ENCODE assay signal across 8 cellular contexts in the genomic region with DNA sequence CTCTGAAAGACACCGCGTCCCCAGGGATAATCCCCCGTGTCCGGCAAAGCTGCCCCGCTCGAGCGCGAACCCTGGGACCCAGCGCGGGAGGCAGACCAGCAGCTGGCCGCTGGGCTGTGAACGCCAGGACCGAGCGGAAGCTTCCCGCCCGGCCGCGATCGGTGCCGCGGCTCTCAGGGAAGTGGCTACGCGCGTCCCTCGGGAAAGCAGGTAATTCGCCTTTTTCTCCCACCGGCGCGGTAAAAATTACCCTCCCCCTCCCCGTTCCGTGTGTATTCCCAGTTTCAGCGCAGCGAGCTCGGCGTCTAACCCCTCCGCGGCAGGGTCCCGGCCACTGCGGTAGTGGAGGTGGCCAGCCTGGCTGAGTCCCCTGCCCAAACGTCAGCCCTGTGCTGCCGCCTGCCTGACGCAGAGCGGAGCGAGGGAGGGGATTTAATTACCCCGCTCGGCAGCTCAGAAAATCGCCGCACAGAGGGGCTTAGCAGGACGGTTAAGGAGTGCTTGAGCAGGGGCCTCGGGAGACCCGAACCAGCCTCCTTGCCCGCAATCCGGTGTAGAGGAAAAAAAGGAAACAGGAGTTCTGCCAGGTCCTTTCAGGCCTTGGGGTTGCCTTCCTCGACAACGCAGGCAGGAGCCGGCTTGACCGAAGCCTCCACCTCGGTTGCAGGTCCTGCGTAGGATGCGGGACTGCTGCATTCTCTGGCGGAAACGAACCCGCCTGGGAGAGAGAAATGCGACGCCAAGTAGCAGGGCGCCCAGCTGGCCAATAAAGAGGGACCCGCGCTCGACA. TPM values are rescaled to one million over a fixed set of nuclear protein-coding genes. Genes with fewer than 3 reads are reported as not detected.
A peak's percentile ranks its signal among the peaks of the same experiment; 100 is the strongest.
DNase-seq lines count a peak whose midpoint lies in the region; ATAC-seq, FAIRE-seq and TF ChIP-seq lines count a peak whose summit lies in the region.

No MANE protein-coding gene starts in this region.

- H4K20me1 ChIP-seq in smooth muscle cell (ENCODE audit: low read depth) = peaks cover 60% of the 10 kb centered on the region

- intact Hi-C loops in adrenal gland (cut with DNase I) = loop anchor here (10.0 kb wide), 1 partner anchor 115 kb away; no protein-coding TSS in a partner anchor

- no peak for DNase-seq in D721Med (ENCODE audit: insufficient read length, low spot score)
- peak; percentile 37 for DNase-seq in MG63
- DNase-seq in adrenal gland = peak in 1 of 7 donors; percentile 67
- DNase-seq in smooth muscle cell (lab: John Stamatoyannopoulos, UW; ENCODE audit: unreplicated experiment) = no peak
- no peak for DNase-seq in NCI-H446 treated with DMSO at 0.1 percent for 48 hours (lab: John Stamatoyannopoulos, UW)
- no peak for DNase-seq in stimulated activated CD4-positive, alpha-beta T cell treated with anti-CD3 and anti-CD28 coated beads, Interleukin-2, amount 100 ng/mL, for 24 hours

- TF ChIP-seq CTCF in D721Med (IDR thresholded peaks at IDR 0.05; ENCODE audit: insufficient read depth, missing control alignments) = peak; percentile 1
- no peak for TF ChIP-seq CTCF in adrenal gland (IDR thresholded peaks at IDR 0.05)
- TF ChIP-seq CTCF in smooth muscle cell (IDR thresholded peaks at IDR 0.05; ENCODE audit: borderline replicate concordance, insufficient read depth, poor library complexity, severe bottlenecking) = no peak

- FAIRE-seq in D721Med (lab: Jason Lieb, UNC) = no peak

- 3 to 4% (median 4%) methylated on average over 19 to 69 of the region's 69 CpGs for WGBS in adrenal gland, 4 donors
- 1% methylated on average over 69 of the region's 69 CpGs for WGBS in smooth muscle cell (ENCODE audit: low lambda C conversion rate)

- H3K9ac ChIP-seq in smooth muscle cell (ENCODE audit: low read depth) = peak overlapping the region; percentile 87

- no peaks in the 10 kb centered on the region; the same call in 1 of the 2 replicates for H3K9me3 ChIP-seq in MG63
- H3K9me3 ChIP-seq in adrenal gland (replicated peaks in 1 of 3) = no peaks in the 10 kb centered on the region
- H3K9me3 ChIP-seq in iPS-18c (ENCODE audit: control insufficient read depth, insufficient read depth, low read length) = peaks cover 2% of the 10 kb centered on the region
- H3K9me3 ChIP-seq in smooth muscle cell (replicated peaks; ENCODE audit: low read depth) = no peaks in the 10 kb centered on the region

- H3K4me3 ChIP-seq in MG63 = peak overlapping the region; percentile 13
- peak overlapping the region in 2 of 4 donors; percentile 18 to 56 for H3K4me3 ChIP-seq in adrenal gland
- peak overlapping the region; percentile 50 for H3K4me3 ChIP-seq in iPS-18c (ENCODE audit: insufficient read depth, low read depth, low read length)
- H3K4me3 ChIP-seq in smooth muscle cell = peak overlapping the region; percentile 79

- no peak for ATAC-seq in HG03354 (IDR thresholded peaks at IDR 0.05; ENCODE audit: poor library complexity, severe bottlenecking, unreplicated experiment)

- peaks cover 9% of the 10 kb centered on the region for H3K79me2 ChIP-seq in smooth muscle cell (ENCODE audit: low read depth)

- H3K4me2 ChIP-seq in smooth muscle cell = peak overlapping the region; percentile 97

- peak overlapping the region; percentile 99 for H2AFZ ChIP-seq in smooth muscle cell (ENCODE audit: low read depth)

- no peak for TF ChIP-seq POLR2A in adrenal gland (IDR thresholded peaks at IDR 0.05)

- H3K27ac ChIP-seq in adrenal gland (peak overlapping the region in 3 of 5 donors; percentile 26 to 83 (median 80)), smooth muscle cell (ENCODE audit: low read depth) (no peak overlapping the region)

- no peaks in the 10 kb centered on the region for H3K36me3 ChIP-seq in MG63
- H3K36me3 ChIP-seq in adrenal gland (replicated peaks in 1 of 2) = no peaks in the 10 kb centered on the region
- H3K36me3 ChIP-seq in smooth muscle cell (ENCODE audit: low read depth) = no peaks in the 10 kb centered on the region

- no peaks in the 10 kb centered on the region for H3F3A ChIP-seq in smooth muscle cell (ENCODE audit: low read depth)

- H3K27me3 ChIP-seq in MG63 (peaks cover 79% of the 10 kb centered on the region), adrenal gland (peaks cover 85% of the 10 kb centered on the region), smooth muscle cell (ENCODE audit: low read depth) (peaks cover 56% of the 10 kb centered on the region)

- H3K4me1 ChIP-seq in adrenal gland (replicated peaks in 1 of 2) (peaks cover 34 to 41% of the 10 kb centered on the region in 2 donors), smooth muscle cell (ENCODE audit: low read depth) (peaks cover 47% of the 10 kb centered on the region)

RNA-seq across cellular contexts. Expression of a gene that starts 2.9 kb away (rescaled TPM):
- 0.27 and 2.6 TPM in 2 replicates for total RNA-seq in MG63 (2014; rRNA removed; shearing (Covaris generic); ENCODE audit: low replicate concordance)
- total RNA-seq in adrenal gland = 10 to 100 TPM in 3 of 8 donors, 1 to 10 TPM in 5; 4.6 to 28.1 (median 7.4) TPM
- 10 to 100 TPM in 2 of 3 donors, 1 to 10 TPM in 1; 3.4 to 37.5 (median 11.2) TPM for polyA plus RNA-seq in adrenal gland
- 3.2 and 5.8 TPM in 2 replicates for total RNA-seq in smooth muscle cell
- polyA plus RNA-seq in smooth muscle cell = 6.8 and 10.4 TPM in 2 replicates

RNA-seq across cellular contexts. Expression of a gene that starts 23.4 kb away (rescaled TPM):
- total RNA-seq in MG63 (2014; rRNA removed; shearing (Covaris generic); ENCODE audit: low replicate concordance) = not detected in 2 replicates
- not detected for total RNA-seq in adrenal gland
- not detected for polyA plus RNA-seq in adrenal gland
- total RNA-seq in smooth muscle cell = not detected in 2 replicates
- not detected in 2 replicates for polyA plus RNA-seq in smooth muscle cell
